ENCODE assay signal across 8 cellular contexts in the genomic region with DNA sequence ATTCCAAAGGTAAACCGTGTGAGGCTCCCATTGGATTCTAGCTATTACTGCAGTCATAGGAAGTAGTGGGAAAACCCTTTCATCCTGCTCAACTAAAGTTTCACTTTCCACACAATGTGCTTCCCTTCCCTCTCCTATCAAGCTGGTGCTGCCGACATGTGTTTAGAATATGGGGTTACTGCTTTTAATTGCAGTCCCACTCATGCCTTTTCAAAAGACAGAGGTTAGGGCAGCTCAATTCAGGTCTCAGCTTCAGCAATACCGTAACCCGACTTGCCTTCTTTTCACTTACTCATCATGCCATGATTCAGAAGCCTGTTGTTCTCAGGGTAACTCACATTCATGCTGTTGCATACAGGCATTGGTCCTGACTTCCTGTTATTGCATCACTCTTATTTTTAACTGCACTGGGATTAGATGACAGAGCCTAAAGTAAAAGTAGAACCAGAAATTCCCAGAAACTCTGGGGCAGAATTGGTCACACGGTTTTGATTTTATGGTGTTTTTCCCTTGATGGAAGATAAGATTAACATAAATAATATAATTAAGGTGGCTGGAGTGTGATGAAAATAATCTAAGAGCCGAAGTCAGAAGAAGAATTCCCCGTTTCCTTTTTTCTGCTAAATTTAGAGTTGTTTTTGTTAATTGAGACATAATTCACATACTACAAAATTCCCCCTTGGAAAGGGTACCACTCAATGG. TPM values are rescaled to one million over a fixed set of nuclear protein-coding genes. Genes with fewer than 3 reads are reported as not detected.
DNase-seq lines count a peak whose midpoint lies in the region; TF ChIP-seq lines count a peak whose summit lies in the region.

No MANE protein-coding gene starts in this region.

- no peaks in the 10 kb centered on the region for H3K9me3 Mint-ChIP-seq in endodermal cell

- no peak overlapping the region for H3K27ac Mint-ChIP-seq in endodermal cell

- 22 to 25% methylated on average over 7 of the region's 7 CpGs for WGBS in sigmoid colon, 2 donors
- 69 to 81% methylated on average over 3 to 5 of the region's 7 CpGs for WGBS in endodermal cell (ENCODE audit: insufficient coverage in 1 of 2, insufficient read length in 1 of 2), 2 experiments

- TF ChIP-seq CTCF in AG09319 (IDR thresholded peaks at IDR 0.05; ENCODE audit: low read depth, low read length) (no peak), HL-60 (IDR thresholded peaks at IDR 0.05; ENCODE audit: insufficient read depth, low read length) (no peak), WI38 (IDR thresholded peaks at IDR 0.05; ENCODE audit: low read depth, low read length) (no peak), fibroblast of villous mesenchyme (IDR thresholded peaks at IDR 0.05; ENCODE audit: insufficient read depth, low read depth, low read length) (no peak), sigmoid colon (IDR thresholded peaks at IDR 0.05) (no peak), endodermal cell (conservative IDR thresholded peaks at IDR 0.05) (no peak)

- TF ChIP-seq EP300 in sigmoid colon (IDR thresholded peaks at IDR 0.05) = no peak

- H3K4me1 Mint-ChIP-seq in endodermal cell = peaks cover 4% of the 10 kb centered on the region

- H3K4me3 ChIP-seq in HL-60 (replicated peaks; ENCODE audit: insufficient read depth, low read length) (no peak overlapping the region), WI38 (ENCODE audit: low read depth, low read length) (peak overlapping the region; percentile 38), fibroblast of villous mesenchyme (ENCODE audit: low read depth, low read length) (peak overlapping the region; percentile 51), sigmoid colon (peak overlapping the region in 2 of 4 donors; percentile 21 to 24), endodermal cell (ENCODE audit: low read length) (no peak overlapping the region)

- H3K27me3 Mint-ChIP-seq in endodermal cell (ENCODE audit: insufficient read depth) = no peaks in the 10 kb centered on the region

- no peak overlapping the region for H3K9ac ChIP-seq in endodermal cell (ENCODE audit: extremely low read depth, low read length, poor library complexity, severe bottlenecking)

- TF ChIP-seq POLR2A in sigmoid colon (IDR thresholded peaks at IDR 0.05) = no peak

- H3K4me1 ChIP-seq in sigmoid colon = peaks cover 0 to 15% (median 9%) of the 10 kb centered on the region in 4 donors
- H3K4me1 ChIP-seq in endodermal cell (ENCODE audit: control insufficient read depth, insufficient read depth, low read length) = no peaks in the 10 kb centered on the region

- DNase-seq in AG09319 (ENCODE audit: extremely low read depth, low read depth) = peak; percentile 79
- peak; percentile 14 to 26 for DNase-seq in HL-60 (ENCODE audit: low read depth in 1 of 2, low spot score in 1 of 2)
- peak; percentile 96 for DNase-seq in fibroblast of villous mesenchyme (ENCODE audit: low read depth)
- DNase-seq in sigmoid colon = no peak
- DNase-seq in endodermal cell = no peak
- DNase-seq in cerebellar cortex (ENCODE audit: low spot score) = no peak
- DNase-seq in middle frontal gyrus (ENCODE audit: extremely low spot score, low spot score) = no peak

- H3K27me3 ChIP-seq in HL-60 (ENCODE audit: insufficient read depth, poor library complexity, severe bottlenecking) (no peaks in the 10 kb centered on the region), sigmoid colon (no peaks in the 10 kb centered on the region), endodermal cell (ENCODE audit: control insufficient read depth, insufficient read depth, low read length, poor library complexity, severe bottlenecking) (no peaks in the 10 kb centered on the region)

- H3K36me3 ChIP-seq in sigmoid colon (no peaks in the 10 kb centered on the region), endodermal cell (ENCODE audit: control insufficient read depth, insufficient read depth, low read length) (no peaks in the 10 kb centered on the region)

- H3K27ac ChIP-seq in HL-60 (replicated peaks) = no peak overlapping the region
- H3K27ac ChIP-seq in sigmoid colon = peak overlapping the region; percentile 59 to 79 (median 68)
- no peak overlapping the region for H3K27ac ChIP-seq in endodermal cell (ENCODE audit: low read depth, low read length)

- H3K36me3 Mint-ChIP-seq in endodermal cell (ENCODE audit: low read depth) = no peaks in the 10 kb centered on the region

- intact Hi-C loops in sigmoid colon (cut with DNase I) = no loop called here

- no peak overlapping the region for H3K4me3 Mint-ChIP-seq in endodermal cell

- no peaks in the 10 kb centered on the region for H3K9me3 ChIP-seq in sigmoid colon
- no peaks in the 10 kb centered on the region for H3K9me3 ChIP-seq in endodermal cell (ENCODE audit: control insufficient read depth, low read length)

RNA-seq across cellular contexts. Expression of gene C2CD4B, which starts 45.7 kb away (rescaled TPM):
- total RNA-seq in fibroblast of villous mesenchyme = not detected in 2 replicates
- total RNA-seq in sigmoid colon = 1 to 10 TPM in 3 of 4 donors, not detected in 1; 1.2 to 4.6 (median 1.8) TPM
- 1 to 10 TPM in 2 of 3 donors, under 1 TPM in 1; 0.60 to 1.7 (median 1.2) TPM for polyA plus RNA-seq in sigmoid colon
- total RNA-seq in endodermal cell = under 1 TPM; 0.22 to 0.66 TPM
- 0.18 TPM for polyA plus RNA-seq in endodermal cell (2013, experiment 1 of 2)
- 0.29 TPM for polyA plus RNA-seq in endodermal cell (2013, experiment 2 of 2)

RNA-seq across cellular contexts. Expression of gene C2CD4A, which starts 52.6 kb away (rescaled TPM):
- total RNA-seq in fibroblast of villous mesenchyme = not detected in 2 replicates
- total RNA-seq in sigmoid colon = under 1 TPM in 1 of 4 donors, not detected in 3; 0.27 TPM
- polyA plus RNA-seq in sigmoid colon = 1 to 10 TPM in 1 of 3 donors, under 1 TPM in 2; under 0.01 to 2.2 (median 0.23) TPM
- not detected for total RNA-seq in endodermal cell
- polyA plus RNA-seq in endodermal cell (2013, experiment 1 of 2) = not detected
- not detected for polyA plus RNA-seq in endodermal cell (2013, experiment 2 of 2)

RNA-seq across cellular contexts. Expression of gene VPS13C, which starts 59.1 kb away (rescaled TPM):
- total RNA-seq in fibroblast of villous mesenchyme (80.9 and 94.6 TPM in 2 replicates), sigmoid colon (100 to 1,000 TPM in 2 of 4 donors, 10 to 100 TPM in 2; 71.5 to 112 (median 94.4) TPM), endodermal cell (10 to 100 TPM; 28.7 to 47.2 TPM)
- 10 to 100 TPM in 1 of 3 donors, 1 to 10 TPM in 2; 2.1 to 18.2 (median 6.6) TPM for polyA plus RNA-seq in sigmoid colon
- 13.0 TPM for polyA plus RNA-seq in endodermal cell (2013, experiment 1 of 2)
- 13.2 TPM for polyA plus RNA-seq in endodermal cell (2013, experiment 2 of 2)

Comparison
In these comparisons a context has a peak if more than half of its experiments do, and no peak if none do; other contexts are left out.
1. DNase-seq: peak in AG09319 (single experiment), HL-60 (2 of 2) and fibroblast of villous mesenchyme (single experiment); none in sigmoid colon (single experiment), endodermal cell (single experiment), cerebellar cortex (single experiment) and middle frontal gyrus (single experiment).
2. H3K27ac ChIP-seq: peak in sigmoid colon (4 of 4); none in HL-60 (single experiment) and endodermal cell (single experiment).
3. H3K4me3 ChIP-seq: peak in WI38 (single experiment) and fibroblast of villous mesenchyme (single experiment); none in HL-60 (single experiment) and endodermal cell (single experiment).